8 cellular contexts compared by ENCODE assay signal in genomic region chr13:110713642-110713952, GRCh38. TPM values are rescaled to one million over a fixed set of nuclear protein-coding genes. Genes with fewer than 3 reads are reported as not detected.
DNase-seq lines count a peak whose midpoint lies in the region; ATAC-seq and TF ChIP-seq lines count a peak whose summit lies in the region.

ING1 (plus strand) TSS chr13:110713700; CDS start chr13:110714150, 450 bp downstream.

- H3K9me3 ChIP-seq in HCT116 (ENCODE audit: control insufficient read depth in 1 of 2, insufficient read depth in 1 of 2, low read depth in 1 of 2, low read length in 2 of 2) (no peaks in the 10 kb centered on the region), hepatocyte (ENCODE audit: low read depth) (no peaks in the 10 kb centered on the region)

- 2% methylated on average over 16 of the region's 45 CpGs for WGBS in hepatocyte (ENCODE audit: low lambda C conversion rate, missing lambda C conversion rate)

- H3K27me3 ChIP-seq in HCT116 (ENCODE audit: insufficient read depth, low read length) (no peaks in the 10 kb centered on the region), hepatocyte (no peaks in the 10 kb centered on the region)

- TF ChIP-seq POLR2A in HCT116 (IDR thresholded peaks at IDR 0.05; ENCODE audit: borderline replicate concordance, extremely low read depth, insufficient read depth, insufficient read length) = no peak

- H3K9ac ChIP-seq in HCT116 (ENCODE audit: low read length) = peak within 1 kb of the TSS; percentile 95

- H3K4me2 ChIP-seq in HCT116 (ENCODE audit: low read length) (peak within 1 kb of the TSS; percentile 98), hepatocyte (peak within 1 kb of the TSS; percentile 82)

- DNase-seq in HCT116 (ENCODE audit: low read depth, low spot score) = no peak
- no peak for DNase-seq in hepatocyte (ENCODE audit: low spot score)
- no peak for DNase-seq in medulla oblongata (ENCODE audit: extremely low spot score)
- DNase-seq in GDM1 (lab: John Stamatoyannopoulos, UW) = no peak
- DNase-seq in GM10248 (ENCODE audit: extremely low spot score) = no peak

- ATAC-seq in HCT116 (no peak), HG03139 (IDR thresholded peaks at IDR 0.05; ENCODE audit: unreplicated experiment) (no peak)

- no peaks in the 10 kb centered on the region for H3K9me2 ChIP-seq in HCT116 (ENCODE audit: insufficient read depth)
- H3K9me2 ChIP-seq in hepatocyte (replicated peaks; ENCODE audit: insufficient read depth) = no peaks in the 10 kb centered on the region

- H3K79me2 ChIP-seq in HCT116 (ENCODE audit: insufficient read depth, low read length) = peaks cover 43% of the 10 kb centered on the region
- H3K79me2 ChIP-seq in hepatocyte = peaks cover 50% of the 10 kb centered on the region

- RAD21 ChIA-PET in HCT116 (lab: Charles Lee; ENCODE audit: low non-redundant PET in 1 of 2, low total read pairs in 2 of 2, uncharacterized antibody in 2 of 2, unreplicated experiment in 2 of 2) = no interaction called here

- BruUV-seq in HCT116 (replicated peaks; lab: Mats Ljungman, UMichigan) = no TSS peak

- H3K36me3 ChIP-seq in HCT116 (ENCODE audit: control insufficient read depth in 1 of 2, insufficient read depth in 2 of 2, low read length in 2 of 2) (no peaks in the 10 kb centered on the region), hepatocyte (replicated peaks; ENCODE audit: insufficient read depth, low read depth) (no peaks in the 10 kb centered on the region)

- no peak within 1 kb of the TSS for H2AFZ ChIP-seq in HCT116 (ENCODE audit: low read depth, low read length, poor library complexity, severe bottlenecking)
- H2AFZ ChIP-seq in hepatocyte = peak within 1 kb of the TSS; percentile 55

- H4K20me1 ChIP-seq in HCT116 (ENCODE audit: insufficient read depth) (peaks cover 26% of the 10 kb centered on the region), hepatocyte (ENCODE audit: insufficient read depth, poor library complexity, severe bottlenecking) (peaks cover 20% of the 10 kb centered on the region)

- TF ChIP-seq CTCF in HCT116 (IDR thresholded peaks at IDR 0.05 in 2 of 3, conservative IDR thresholded peaks at IDR 0.05 in 1 of 3; ENCODE audit: borderline replicate concordance in 1 of 3, insufficient read depth in 1 of 3, low read depth in 2 of 3, low read length in 2 of 3) (no peak), WI38 (IDR thresholded peaks at IDR 0.05; ENCODE audit: low read depth, low read length) (no peak), hepatocyte (IDR thresholded peaks at IDR 0.05; ENCODE audit: poor library complexity) (no peak), GM10248 (IDR thresholded peaks at IDR 0.05; ENCODE audit: control extremely low read depth, extremely low read depth, low read depth, missing control alignments) (no peak)

- H3K4me3 ChIP-seq in HCT116 (replicated peaks in 1 of 2; ENCODE audit: low read depth in 1 of 2, low read length in 2 of 2) (peak within 1 kb of the TSS; percentile 88), WI38 (ENCODE audit: low read depth, low read length) (peak within 1 kb of the TSS; percentile 89), hepatocyte (peak within 1 kb of the TSS; percentile 70), skin epidermis (peak within 1 kb of the TSS; percentile 76 to 99 (median 93))

- CTCF ChIA-PET in HCT116 (lab: Charles Lee) = no interaction called here
- CTCF ChIA-PET in GM10248 (lab: Yijun Ruan, JAX) = no interaction called here

- no peak for TF ChIP-seq RAD21 in HCT116 (IDR thresholded peaks at IDR 0.05; ENCODE audit: low read depth)

- H3K4me1 ChIP-seq in HCT116 (ENCODE audit: control insufficient read depth in 1 of 2, insufficient read depth in 2 of 2, low read length in 2 of 2) = peaks cover 15 to 32% of the 10 kb centered on the region in 2 experiments; a peak in 3 of 4 replicates
- peaks cover 17% of the 10 kb centered on the region for H3K4me1 ChIP-seq in hepatocyte (ENCODE audit: insufficient read depth)

- POLR2A ChIA-PET in HCT116 (lab: Charles Lee) (interaction anchor here (4.2 kb wide), 1 partner anchor 8 kb away, joined by 40 read pairs; the partner anchor contains the start of gene CARS2), GM10248 (lab: Yijun Ruan, JAX) (no interaction called here)

- intact Hi-C loops in HCT116 (cut with micrococcal nuclease) = loop anchor here (10.0 kb wide), 1 partner anchor 251 kb away; no protein-coding TSS in a partner anchor

- H3K27ac ChIP-seq in HCT116 (ENCODE audit: low read depth, low read length) = peak within 1 kb of the TSS; percentile 98
- peak within 1 kb of the TSS; percentile 99 for H3K27ac ChIP-seq in hepatocyte
- peak within 1 kb of the TSS; percentile 92 to 100 (median 98) for H3K27ac ChIP-seq in skin epidermis

TF ChIP-seq in HCT116, 20 proteins besides CTCF, POLR2A, EP300 and RAD21:
- TF ChIP-seq JUND (IDR thresholded peaks at IDR 0.05) = no peak
- TF ChIP-seq CBX3 (IDR thresholded peaks at IDR 0.05; ENCODE audit: low read depth) = no peak
- peak; percentile 55 for TF ChIP-seq ZFX (IDR thresholded peaks at IDR 0.05)
- no peak for TF ChIP-seq SRF (IDR thresholded peaks at IDR 0.05; ENCODE audit: low read depth)
- no peak for TF ChIP-seq EZH2phosphoT487 (IDR thresholded peaks at IDR 0.05; ENCODE audit: borderline replicate concordance)
- no peak for TF ChIP-seq REST (IDR thresholded peaks at IDR 0.05; ENCODE audit: low read depth)
- TF ChIP-seq EGR1 (IDR thresholded peaks at IDR 0.05; ENCODE audit: low read depth) = no peak
- no peak for TF ChIP-seq EZH2 (IDR thresholded peaks at IDR 0.05)
TF ChIP-seq in HCT116: peak in this region for 1.

RNA-seq across cellular contexts. Expression of gene ING1, which starts in this region (rescaled TPM):
- total RNA-seq in HCT116 (2021; ENCODE audit: unreplicated experiment) (27.0 TPM), hepatocyte (14.7 and 15.7 TPM in 2 replicates)
- polyA plus RNA-seq in HCT116 (2012) = 39.5 and 56.8 TPM in 2 replicates
- polyA plus RNA-seq in hepatocyte = 24.2 and 26.4 TPM in 2 replicates
